Comparison of ENCODE assay signal across 8 cellular contexts in the genomic region with DNA sequence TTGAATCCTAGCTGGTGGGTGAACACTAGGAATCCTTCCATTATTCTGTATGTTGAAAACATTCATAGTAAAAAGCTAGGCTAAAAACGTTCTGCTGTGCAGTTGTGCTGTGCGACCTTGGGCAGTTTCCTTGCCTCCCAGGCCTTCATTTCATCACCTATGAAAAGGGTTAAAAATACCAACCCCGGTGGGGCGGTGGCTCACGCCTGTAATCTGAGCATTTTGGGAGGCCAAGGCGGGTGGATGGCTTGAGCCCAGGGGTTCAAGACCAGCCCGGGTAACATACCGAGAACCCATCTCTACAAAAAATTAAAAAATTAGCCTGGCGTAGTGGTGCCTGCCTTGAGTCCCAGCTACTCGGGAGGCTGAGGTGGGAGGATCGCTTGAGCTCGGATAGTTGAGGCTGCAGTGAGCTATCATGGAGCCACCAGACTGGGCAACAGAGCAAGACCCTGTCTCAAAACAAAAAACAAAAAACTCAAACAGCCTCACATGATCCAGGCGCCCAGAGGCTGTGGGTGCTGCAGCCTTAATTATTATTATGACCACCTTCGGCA. TPM values are rescaled to one million over a fixed set of nuclear protein-coding genes. Genes with fewer than 3 reads are reported as not detected.
DNase-seq lines count a peak whose midpoint lies in the region; ATAC-seq and TF ChIP-seq lines count a peak whose summit lies in the region.

No MANE protein-coding gene starts in this region.

- peaks cover 33% of the 10 kb centered on the region for H3K79me2 ChIP-seq in mammary epithelial cell (ENCODE audit: insufficient read depth, low read length)

- H3K9ac ChIP-seq in HUES64 (ENCODE audit: low read depth, low read length) (no peak overlapping the region), mammary epithelial cell (ENCODE audit: insufficient read depth, low read length) (no peak overlapping the region)

- peak overlapping the region; percentile 98 for H3K4me2 ChIP-seq in mammary epithelial cell (ENCODE audit: insufficient read depth, low read depth, low read length)

- H3K27ac ChIP-seq in A673 (ENCODE audit: low read depth, low read length, poor library complexity, severe bottlenecking) (peak overlapping the region; percentile 98), HUES64 (ENCODE audit: low read depth, low read length) (peak overlapping the region; percentile 94; the same call in 1 of the 2 replicates), mammary epithelial cell (ENCODE audit: insufficient read depth, low read depth, low read length) (no peak overlapping the region), muscle layer of duodenum (ENCODE audit: low read length) (peak overlapping the region; percentile 39)

- BruUV-seq in A673 (replicated peaks; lab: Mats Ljungman, UMichigan) = no TSS peak
- BruUV-seq in mammary epithelial cell (replicated peaks; lab: Mats Ljungman, UMichigan) = no TSS peak

- in situ Hi-C loops in mammary epithelial cell (cut with MboI; ENCODE audit: low sequenced_read_pairs in 2 of 2) = loop anchor here (5.0 to 10.0 kb wide), 2 partner anchors 185 to 288 kb away; a partner anchor contains a TSS

- peak overlapping the region; percentile 79 for H2AFZ ChIP-seq in mammary epithelial cell (ENCODE audit: low read depth, low read length)

- POLR2A ChIA-PET in A673 (lab: Charles Lee; ENCODE audit: low non-redundant PET) = no interaction called here

- H3K9me3 ChIP-seq in A673 (ENCODE audit: low read depth, low read length, poor library complexity, severe bottlenecking) (no peaks in the 10 kb centered on the region), HUES64 (ENCODE audit: insufficient read depth, low read depth, low read length) (no peaks in the 10 kb centered on the region), mammary epithelial cell (replicated peaks; ENCODE audit: insufficient read depth, low read length) (no peaks in the 10 kb centered on the region), muscle layer of duodenum (ENCODE audit: control insufficient read depth in 1 of 2, low read length in 2 of 2) (no peaks in the 10 kb centered on the region)

- 86% methylated on average over 14 of the region's 14 CpGs for WGBS in HUES64
- WGBS in mammary epithelial cell (ENCODE audit: low coverage, missing lambda C conversion rate) = 83% methylated on average over 12 of the region's 14 CpGs

- peak overlapping the region; percentile 88 for H3K4me3 ChIP-seq in A673 (ENCODE audit: low read depth, low read length, poor library complexity, severe bottlenecking)
- H3K4me3 ChIP-seq in HUES64 (ENCODE audit: low read length) = peak overlapping the region; percentile 91
- peak overlapping the region; percentile 43 to 93 (median 52) for H3K4me3 ChIP-seq in mammary epithelial cell (replicated peaks in 1 of 3; ENCODE audit: insufficient read depth in 1 of 3, low read depth in 2 of 3, low read length in 3 of 3)
- peak overlapping the region; percentile 72 to 78 for H3K4me3 ChIP-seq in muscle layer of duodenum (ENCODE audit: low read depth in 1 of 2, low read length in 2 of 2)

- no peaks in the 10 kb centered on the region for H4K20me1 ChIP-seq in mammary epithelial cell (ENCODE audit: insufficient read depth, low read length)

- ATAC-seq in HG02852 (IDR thresholded peaks at IDR 0.05; ENCODE audit: unreplicated experiment) = no peak
- ATAC-seq in GM21786 (IDR thresholded peaks at IDR 0.05; ENCODE audit: unreplicated experiment) = no peak

- H3K36me3 ChIP-seq in A673 (ENCODE audit: insufficient read depth, low read length, poor library complexity, severe bottlenecking) = peaks cover 14% of the 10 kb centered on the region
- peaks cover 12% of the 10 kb centered on the region for H3K36me3 ChIP-seq in HUES64 (ENCODE audit: insufficient read depth, low read length)
- peaks cover under 1% of the 10 kb centered on the region for H3K36me3 ChIP-seq in mammary epithelial cell (ENCODE audit: insufficient read depth, low read length)
- H3K36me3 ChIP-seq in muscle layer of duodenum (ENCODE audit: control insufficient read depth in 1 of 2, insufficient read depth in 2 of 2, low read length in 2 of 2) = no peaks in the 10 kb centered on the region

- H3K27me3 ChIP-seq in A673 (replicated peaks; ENCODE audit: insufficient read depth, low read depth, low read length, poor library complexity) (no peaks in the 10 kb centered on the region), HUES64 (ENCODE audit: insufficient read depth, low read length) (no peaks in the 10 kb centered on the region), mammary epithelial cell (ENCODE audit: insufficient read depth, low read length) (no peaks in the 10 kb centered on the region), muscle layer of duodenum (ENCODE audit: low read depth, low read length) (peaks cover 9% of the 10 kb centered on the region)

- dilution Hi-C loops in mammary epithelial cell (cut with HindIII; ENCODE audit: low sequenced_read_pairs) = loop anchor here (5.0 to 10.0 kb wide), 2 partner anchors 92 to 545 kb away; no protein-coding TSS in a partner anchor

- CTCF ChIA-PET in A673 (lab: Charles Lee) (no interaction called here), mammary epithelial cell (lab: Charles Lee; ENCODE audit: low non-redundant PET) (no interaction called here)

- intact Hi-C loops in A673 (cut with micrococcal nuclease; ENCODE audit: unreplicated experiment) = loop anchor here (5.0 kb wide), 1 partner anchor 548 kb away; no protein-coding TSS in a partner anchor
- intact Hi-C loops in mammary epithelial cell (cut with micrococcal nuclease) = loop anchor here (2.0 to 5.0 kb wide), 2 partner anchors 47 to 317 kb away; no protein-coding TSS in a partner anchor

- no peak for DNase-seq in A673 (ENCODE audit: low spot score)
- no peak for DNase-seq in mammary epithelial cell
- DNase-seq in hypothalamus (lab: John Stamatoyannopoulos, UW) = no peak
- DNase-seq in NCI-H1694 treated with DMSO at 0.1 percent for 48 hours (lab: John Stamatoyannopoulos, UW) = no peak

- H3K4me1 ChIP-seq in A673 (ENCODE audit: insufficient read depth, low read length, poor library complexity, severe bottlenecking) = peaks cover 7% of the 10 kb centered on the region
- H3K4me1 ChIP-seq in HUES64 (ENCODE audit: insufficient read depth, low read length) = no peaks in the 10 kb centered on the region; the same call in 1 of the 2 replicates
- H3K4me1 ChIP-seq in mammary epithelial cell (ENCODE audit: insufficient read depth, low read length) = peaks cover 29% of the 10 kb centered on the region
- peaks cover 0 to 33% of the 10 kb centered on the region in 2 donors for H3K4me1 ChIP-seq in muscle layer of duodenum (ENCODE audit: control insufficient read depth in 1 of 2, insufficient read depth in 2 of 2, low read length in 2 of 2)

- TF ChIP-seq CTCF in A673 (conservative IDR thresholded peaks at IDR 0.05; ENCODE audit: low read depth, low read length) = no peak
- TF ChIP-seq CTCF in mammary epithelial cell (conservative IDR thresholded peaks at IDR 0.05 in 1 of 2, IDR thresholded peaks at IDR 0.05 in 1 of 2; ENCODE audit: extremely low read depth in 1 of 2, insufficient read depth in 1 of 2, low read depth in 1 of 2, low read length in 2 of 2) = no peak

RNA-seq across cellular contexts. Expression of a gene that starts 2.9 kb away (rescaled TPM):
- 414 and 486 TPM in 2 replicates for total RNA-seq in A673 (2021)
- 138 TPM for polyA plus RNA-seq in HUES64 (2013, experiment 1 of 2)
- 139 TPM for polyA plus RNA-seq in HUES64 (2013, experiment 2 of 2)
- total RNA-seq in mammary epithelial cell = 100 to 1,000 TPM in 1 of 2 donors, 1 to 10 TPM in 1; 4.0 to 103 TPM
- 79.1 TPM for polyA plus RNA-seq in mammary epithelial cell
- 173 TPM for polyA minus RNA-seq in mammary epithelial cell

RNA-seq across cellular contexts. Expression of a gene that starts 39.5 kb away (rescaled TPM):
- total RNA-seq in A673 (2021) = not detected in 2 replicates
- polyA plus RNA-seq in HUES64 (2013, experiment 1 of 2) = not detected
- 0.25 TPM for polyA plus RNA-seq in HUES64 (2013, experiment 2 of 2)
- total RNA-seq in mammary epithelial cell = 1 to 10 TPM in 1 of 2 donors, under 1 TPM in 1; 0.73 to 3.5 TPM
- polyA plus RNA-seq in mammary epithelial cell = 0.26 TPM
- not detected for polyA minus RNA-seq in mammary epithelial cell
